ENCODE assay signal across 8 cellular contexts in the genomic region with DNA sequence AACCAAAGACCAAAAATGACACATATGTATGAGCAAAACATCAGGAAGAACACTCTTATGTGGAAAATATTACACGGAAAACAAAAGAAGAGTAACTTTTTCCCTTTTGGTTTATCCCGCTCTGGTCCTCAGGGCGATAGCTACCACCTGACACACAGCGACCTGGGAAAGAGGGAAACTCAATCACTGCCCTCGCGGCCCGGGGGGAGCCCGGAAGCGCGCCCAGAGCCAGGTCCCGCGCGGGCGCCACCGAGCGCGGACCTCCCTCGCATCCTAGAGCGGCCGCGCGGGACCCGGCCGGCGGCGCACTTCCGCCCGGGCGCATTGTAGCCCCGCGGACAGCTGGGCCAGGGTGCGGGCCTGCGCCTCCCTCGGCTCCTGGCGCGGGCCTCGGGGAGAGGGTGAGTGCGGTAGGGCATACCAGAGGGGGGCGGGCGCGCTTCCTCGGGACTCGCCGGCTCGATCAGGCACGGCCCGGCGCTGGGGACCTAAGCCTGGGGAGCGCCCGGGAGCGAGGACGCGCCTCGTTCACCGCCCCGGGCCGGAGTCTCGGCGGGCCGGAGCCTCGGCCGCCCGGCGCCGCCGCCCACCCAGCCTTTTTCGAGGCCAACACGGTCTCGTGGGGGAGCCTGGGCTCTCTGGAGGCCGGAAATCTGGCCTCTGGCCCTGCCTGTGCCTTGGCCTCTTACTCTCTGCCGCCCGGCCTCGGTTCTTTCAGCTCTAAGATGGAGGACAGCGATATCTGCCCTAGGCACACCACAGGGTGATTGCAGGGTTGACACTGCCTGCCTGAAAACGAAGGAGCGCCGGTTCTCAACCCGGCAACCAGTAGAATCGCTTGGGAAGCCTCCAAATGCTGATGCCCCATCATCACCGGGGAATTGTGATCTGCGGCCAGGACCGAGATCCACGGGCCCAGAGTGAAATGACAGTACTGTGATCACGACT. TPM values are rescaled to one million over a fixed set of nuclear protein-coding genes. Genes with fewer than 3 reads are reported as not detected.
DNase-seq lines count a peak whose midpoint lies in the region; ATAC-seq and TF ChIP-seq lines count a peak whose summit lies in the region.

Gene ELAC1, plus strand, starts transcription at position 327 of the 948 bp plus-strand sequence. CDS start 6,365 bp downstream, outside the sequence.

- DNase-seq in AG10803 (ENCODE audit: low read depth) (peak; percentile 86), NCI-H345 (lab: John Stamatoyannopoulos, UW) (peak; percentile 89), chondrocyte (ENCODE audit: low spot score) (no peak), kidney tubule cell (ENCODE audit: low spot score) (peak; percentile 87)
- peak; percentile 40 to 44 for DNase-seq in activated CD4-positive, alpha-beta T cell treated with anti-CD3 and anti-CD28 coated beads for 24 hours (ENCODE audit: low read depth in 2 of 2)
- peak; percentile 5 to 53 (median 40) for DNase-seq in stimulated activated CD4-positive, alpha-beta T cell treated with anti-CD3 and anti-CD28 coated beads, Interleukin-1b, Interleukin-23, amount 100 ng/mL, for 24 hours (ENCODE audit: low read depth in 4 of 4, low spot score in 1 of 4)

- H3K4me1 Mint-ChIP-seq in chondrocyte (ENCODE audit: low read depth), result peaks cover 16% of the 10 kb centered on the region

- H3K27me3 Mint-ChIP-seq in chondrocyte (ENCODE audit: low read depth), result no peaks in the 10 kb centered on the region

- H3K36me3 Mint-ChIP-seq in chondrocyte (ENCODE audit: low read depth), result peaks cover 5% of the 10 kb centered on the region

- ATAC-seq in GM18907 (IDR thresholded peaks at IDR 0.05; ENCODE audit: unreplicated experiment) (peak; percentile 96), HG03139 (IDR thresholded peaks at IDR 0.05; ENCODE audit: unreplicated experiment) (peak; percentile 95)

- H3K9me3 Mint-ChIP-seq in chondrocyte (ENCODE audit: low read depth), result peaks cover 11% of the 10 kb centered on the region

- peak within 1 kb of the TSS; percentile 92 for H3K4me3 Mint-ChIP-seq in chondrocyte (ENCODE audit: unreplicated experiment)

- peak within 1 kb of the TSS; percentile 77 for H3K4me3 ChIP-seq in AG10803 (ENCODE audit: low read length)

- TF ChIP-seq CTCF in AG10803 (conservative IDR thresholded peaks at IDR 0.05; ENCODE audit: low read length) (no peak), chondrocyte (IDR thresholded peaks at IDR 0.05) (peak; percentile 41)

- H3K27ac Mint-ChIP-seq in chondrocyte (ENCODE audit: unreplicated experiment), result peak within 1 kb of the TSS; percentile 94

RNA-seq across cellular contexts. Expression of gene ELAC1, which starts in this region (rescaled TPM):
- total RNA-seq in chondrocyte, result 6.4 to 9.2 TPM (median 8.4 TPM) in 3 replicates
